Comparison of ENCODE assay signal across 21 cellular contexts in genomic region chr2:241128266-241128665, GRCh38. TPM values are rescaled to one million over a fixed set of nuclear protein-coding genes. Genes with fewer than 3 reads are reported as not detected.
DNase-seq lines count a peak whose midpoint lies in the region; ATAC-seq and TF ChIP-seq lines count a peak whose summit lies in the region.
"Had no signal": no experiment of that assay in that cellular context is flagged by ENCODE, and none has a peak within 500 bp of the region (broad histone marks: within the 10 kb centered on the region; RNA-seq: fewer than 3 reads in every experiment).

No MANE protein-coding gene starts in this region.

- H4K5ac ChIP-seq in H9 (ENCODE audit: insufficient read length, low read depth, low read length), result no peak overlapping the region

- no peak overlapping the region for H2BK120ac ChIP-seq in H9 (ENCODE audit: low read depth, low read length, poor library complexity, severe bottlenecking)

- H3K27me3 ChIP-seq in thymus (ENCODE audit: control insufficient read depth, insufficient read depth) (no peaks in the 10 kb centered on the region), MM.1S (replicated peaks; ENCODE audit: insufficient read depth, low read length) (no peaks in the 10 kb centered on the region), H9 (ENCODE audit: insufficient read depth, low read length) (no peaks in the 10 kb centered on the region)
- H3K27me3 ChIP-seq: heart right ventricle had no signal

- no peaks in the 10 kb centered on the region for H3F3A ChIP-seq in MM.1S (ENCODE audit: insufficient read depth, low read length)

- no peak overlapping the region for H3K4ac ChIP-seq in H9 (ENCODE audit: low read depth, low read length)

- H3K4me1 ChIP-seq in thymus (ENCODE audit: control insufficient read depth, insufficient read depth, low read length) (no peaks in the 10 kb centered on the region), MM.1S (ENCODE audit: low read length) (no peaks in the 10 kb centered on the region), H9 (ENCODE audit: insufficient read depth, low read length) (no peaks in the 10 kb centered on the region)
- H3K4me1 ChIP-seq: heart right ventricle had no signal

- H4K8ac ChIP-seq in H9 (replicated peaks; ENCODE audit: insufficient read length, low read depth, low read length), result no peak overlapping the region

- H4K20me1 ChIP-seq in MM.1S (ENCODE audit: insufficient read depth, low read length), result no peaks in the 10 kb centered on the region
- no peaks in the 10 kb centered on the region for H4K20me1 ChIP-seq in H9 (ENCODE audit: control insufficient read depth, insufficient read depth, insufficient read length)

- H3K9me3 ChIP-seq in T-helper 17 cell (ENCODE audit: control insufficient read depth, low read length, poor library complexity, severe bottlenecking) (no peaks in the 10 kb centered on the region), thymus (ENCODE audit: control insufficient read depth) (no peaks in the 10 kb centered on the region), MM.1S (replicated peaks; ENCODE audit: insufficient read depth, low read length) (no peaks in the 10 kb centered on the region), H9 (ENCODE audit: control insufficient read depth, low read depth, low read length) (no peaks in the 10 kb centered on the region)
- H3K9me3 ChIP-seq: heart right ventricle, prostate gland had no signal

- H3K4me1 Mint-ChIP-seq in T-helper 17 cell, result peaks cover 25% of the 10 kb centered on the region
- H3K4me1 Mint-ChIP-seq in chondrocyte (ENCODE audit: low read depth), result no peaks in the 10 kb centered on the region
- no peaks in the 10 kb centered on the region for H3K4me1 Mint-ChIP-seq in H9
- H3K4me1 Mint-ChIP-seq: GM23338, nephron had no signal

- H3K36me3 ChIP-seq in thymus (ENCODE audit: control insufficient read depth, insufficient read depth), result peaks cover 28% of the 10 kb centered on the region
- H3K36me3 ChIP-seq in MM.1S (replicated peaks; ENCODE audit: insufficient read depth, low read length), result no peaks in the 10 kb centered on the region
- H3K36me3 ChIP-seq: prostate gland had no signal

- no peak overlapping the region for H3K9ac ChIP-seq in MM.1S (ENCODE audit: low read length)
- no peak overlapping the region for H3K9ac ChIP-seq in H9 (ENCODE audit: extremely low read depth, insufficient read length, low read length)

- H3K4me3 ChIP-seq in thymus (ENCODE audit: low read length) (no peak overlapping the region), MM.1S (ENCODE audit: low read length) (no peak overlapping the region)
- H3K4me3 ChIP-seq: GM23338, heart right ventricle, PC-9, prostate gland, smooth muscle cell had no signal

- H3T11ph ChIP-seq in H9 (ENCODE audit: low read length), result no peak overlapping the region

- H2BK5ac ChIP-seq in H9 (ENCODE audit: insufficient read length, low read length), result no peak overlapping the region

- H3K27ac Mint-ChIP-seq in T-helper 17 cell (peak overlapping the region; percentile 100), chondrocyte (ENCODE audit: unreplicated experiment) (no peak overlapping the region), H9 (peak overlapping the region in 1 of 3 experiments; percentile 49; a peak in 1 of 7 replicates)
- H3K27ac Mint-ChIP-seq: GM23338, nephron had no signal

- no peaks in the 10 kb centered on the region for H3K9me3 Mint-ChIP-seq in chondrocyte (ENCODE audit: low read depth)
- H3K9me3 Mint-ChIP-seq in H9, result no peaks in the 10 kb centered on the region
- H3K9me3 Mint-ChIP-seq: GM23338, nephron had no signal

- no peaks in the 10 kb centered on the region for H3K23me2 ChIP-seq in H9 (ENCODE audit: insufficient read length, low read depth, low read length, poor library complexity, severe bottlenecking)

- no peaks in the 10 kb centered on the region for H3K9me2 ChIP-seq in MM.1S (replicated peaks; ENCODE audit: insufficient read depth, low read length)

- H3K36me3 Mint-ChIP-seq in T-helper 17 cell (ENCODE audit: low read depth) (no peaks in the 10 kb centered on the region), chondrocyte (ENCODE audit: low read depth) (peaks cover 3% of the 10 kb centered on the region), H9 (ENCODE audit: insufficient read depth in 1 of 3, low read depth in 3 of 3) (peaks cover 11 to 43% (median 24%) of the 10 kb centered on the region in 3 experiments; a peak in 6 of 7 replicates)

- H2BK20ac ChIP-seq in H9 (ENCODE audit: low read depth, low read length, poor library complexity, severe bottlenecking), result no peak overlapping the region

- no peaks in the 10 kb centered on the region for H3K27me3 Mint-ChIP-seq in T-helper 17 cell
- H3K27me3 Mint-ChIP-seq in chondrocyte (ENCODE audit: low read depth), result no peaks in the 10 kb centered on the region
- H3K27me3 Mint-ChIP-seq in H9 (ENCODE audit: low read depth), result no peaks in the 10 kb centered on the region

- H3K56ac ChIP-seq in H9 (ENCODE audit: insufficient read length, low read depth, low read length), result no peak overlapping the region

- no peak overlapping the region for H2BK15ac ChIP-seq in H9 (ENCODE audit: low read depth, low read length)

- no peak overlapping the region for H4K91ac ChIP-seq in H9 (ENCODE audit: insufficient read length, low read depth, low read length)

- TF ChIP-seq CTCF in chondrocyte (IDR thresholded peaks at IDR 0.05) (no peak), MM.1S (IDR thresholded peaks at IDR 0.05; ENCODE audit: low read length) (no peak), H9 (conservative IDR thresholded peaks at IDR 0.05) (no peak)

- H3K4me2 ChIP-seq in MM.1S (ENCODE audit: low read depth, low read length) (no peak overlapping the region), H9 (ENCODE audit: insufficient read depth, insufficient read length, low read length) (no peak overlapping the region)
- H3K4me2 ChIP-seq: GM23338, PC-9, smooth muscle cell had no signal

- H3K4me3 Mint-ChIP-seq in T-helper 17 cell, result peak overlapping the region; percentile 76
- no peak overlapping the region for H3K4me3 Mint-ChIP-seq in chondrocyte (ENCODE audit: unreplicated experiment)
- no peak overlapping the region for H3K4me3 Mint-ChIP-seq in H9
- H3K4me3 Mint-ChIP-seq: GM23338, nephron had no signal

- ATAC-seq in T-helper 17 cell, result no peak
- ATAC-seq: GM23338, heart right ventricle, HepG2 had no signal

- H3K27ac ChIP-seq in thymus (ENCODE audit: low read depth) (peak overlapping the region; percentile 12), MM.1S (ENCODE audit: low read length) (no peak overlapping the region), H9 (ENCODE audit: insufficient read length, low read depth, low read length) (no peak overlapping the region)
- H3K27ac ChIP-seq: heart right ventricle, PC-9, prostate gland had no signal

- H3K79me2 ChIP-seq in MM.1S (ENCODE audit: low read length) (no peaks in the 10 kb centered on the region), H9 (ENCODE audit: insufficient read depth, low read length) (no peaks in the 10 kb centered on the region)

- peak; percentile 59 for DNase-seq in activated effector memory CD4-positive, alpha-beta T cell treated with anti-CD3 and anti-CD28 coated beads, Interleukin-2, amount 50 U/mL, for 16 hours
- DNase-seq in activated effector memory CD4-positive, alpha-beta T cell treated with Interleukin-2 at 50 U/mL for 16 hours, result no peak
- DNase-seq in T-helper 17 cell (no peak), chondrocyte (ENCODE audit: low spot score) (peak; percentile 27), MM.1S (no peak), H9 (no peak), NCI-H2196 treated with DMSO at 0.1 percent for 48 hours (lab: John Stamatoyannopoulos, UW; ENCODE audit: unreplicated experiment) (no peak)
- DNase-seq: activated CD4-positive, alpha-beta T cell treated with anti-CD3 and anti-CD28 coated beads for 1 hour; COR-L47; heart right ventricle; NCI-H1436; NCI-H774; PC-9; T1000; trophoblast cell had no signal

- H2AK5ac ChIP-seq in H9 (ENCODE audit: insufficient read length, low read length), result no peak overlapping the region

- H3K18ac ChIP-seq in H9 (ENCODE audit: insufficient read length, low read depth, low read length), result no peak overlapping the region

- no peak overlapping the region for H3K23ac ChIP-seq in H9 (ENCODE audit: insufficient read length, low read depth, low read length)

- H2BK12ac ChIP-seq in H9 (ENCODE audit: insufficient read length, low read depth, low read length), result no peak overlapping the region

- H3K14ac ChIP-seq in H9 (ENCODE audit: insufficient read depth, low read length), result no peak overlapping the region

- H3K79me1 ChIP-seq in H9 (ENCODE audit: insufficient read depth, low read depth, low read length, poor library complexity, severe bottlenecking), result no peaks in the 10 kb centered on the region

- H2AFZ ChIP-seq in MM.1S (ENCODE audit: low read length) (no peak overlapping the region), H9 (ENCODE audit: low read length) (no peak overlapping the region)
- H2AFZ ChIP-seq: GM23338, PC-9 had no signal

- WGBS in thymus, result 96% methylated on average over 8 of the region's 8 CpGs
- WGBS in H9 (ENCODE audit: extremely low coverage, insufficient read length, low lambda C conversion rate), result no CpG with 5 or more reads among the region's 8 CpGs

RNA-seq across cellular contexts. Expression of gene PASK, which starts 21.0 kb away (rescaled TPM):
- total RNA-seq in T-helper 17 cell, result 100 to 1,000 TPM; 108 to 163 TPM
- total RNA-seq in chondrocyte, result 4.4 to 13.8 TPM (median 4.5 TPM) in 3 replicates
- polyA plus RNA-seq in thymus, result 26.9 TPM
- total RNA-seq in H9 (2021), result 66.1 and 68.0 TPM in 2 replicates

RNA-seq across cellular contexts. Expression of gene PPP1R7, which starts 22.0 kb away (rescaled TPM):
- total RNA-seq in T-helper 17 cell (10 to 100 TPM; 40.0 to 54.8 TPM), chondrocyte (43.1 to 54.2 TPM (median 44.3 TPM) in 3 replicates), H9 (2021) (60.2 and 60.4 TPM in 2 replicates)
- 63.7 TPM for polyA plus RNA-seq in thymus

RNA-seq across cellular contexts. Expression of gene MTERF4, which starts 26.2 kb away (rescaled TPM):
- 10 to 100 TPM; 66.7 to 82.9 TPM for total RNA-seq in T-helper 17 cell
- 21.5 to 34.1 TPM (median 22.6 TPM) in 3 replicates for total RNA-seq in chondrocyte
- polyA plus RNA-seq in thymus, result 41.7 TPM
- total RNA-seq in H9 (2021), result 35.0 and 36.6 TPM in 2 replicates

Comparison
In these comparisons a context has a peak if more than half of its experiments do, and no peak if none do; other contexts are left out.
1. DNase-seq: peak in activated effector memory CD4-positive, alpha-beta T cell treated with anti-CD3 and anti-CD28 coated beads, Interleukin-2, amount 50 U/mL, for 16 hours (single experiment) and chondrocyte (single experiment); none in activated effector memory CD4-positive, alpha-beta T cell treated with Interleukin-2 at 50 U/mL for 16 hours (single experiment), T-helper 17 cell (0 of 3), MM.1S (single experiment), H9 (single experiment) and NCI-H2196 treated with DMSO at 0.1 percent for 48 hours (single experiment).